In genomic region chr2:36461039-36461681, GRCh38 we compare ENCODE assay signal across 9 cellular contexts.
DNase-seq lines count a peak whose midpoint lies in the region; ATAC-seq and TF ChIP-seq lines count a peak whose summit lies in the region.
"Had no signal": no experiment of that assay in that cellular context is flagged by ENCODE, and none has a peak within 500 bp of the region (broad histone marks: within the 10 kb centered on the region; RNA-seq: fewer than 3 reads in every experiment).

No MANE protein-coding gene starts in this region.

- H3K4me3 ChIP-seq in neuronal stem cell (ENCODE audit: low read length in 2 of 2), result no peak overlapping the region

- no peak overlapping the region for H3K4me3 Mint-ChIP-seq in activated naive CD8-positive, alpha-beta T cell treated with anti-CD3 and anti-CD28 coated beads, Interleukin-2, amount 10 ng/mL, durations not matched to agents 7 days and 5 days
- no peak overlapping the region for H3K4me3 Mint-ChIP-seq in activated naive CD8-positive, alpha-beta T cell treated with anti-CD3 and anti-CD28 coated beads for 36 hours
- H3K4me3 Mint-ChIP-seq: activated naive CD8-positive, alpha-beta T cell had no signal

- H2BK120ac ChIP-seq in neuronal stem cell (ENCODE audit: low read depth, low read length), result no peak overlapping the region

- no peaks in the 10 kb centered on the region for H3K27me3 Mint-ChIP-seq in activated naive CD8-positive, alpha-beta T cell treated with anti-CD3 and anti-CD28 coated beads, Interleukin-2, amount 10 ng/mL, durations not matched to agents 7 days and 5 days
- no peaks in the 10 kb centered on the region for H3K27me3 Mint-ChIP-seq in activated naive CD8-positive, alpha-beta T cell treated with anti-CD3 and anti-CD28 coated beads for 36 hours
- H3K27me3 Mint-ChIP-seq: activated naive CD8-positive, alpha-beta T cell had no signal

- no peak overlapping the region for H4K8ac ChIP-seq in neuronal stem cell (ENCODE audit: low read depth, low read length)

- no peaks in the 10 kb centered on the region for H3K27me3 ChIP-seq in neuronal stem cell (ENCODE audit: control insufficient read depth in 3 of 3, insufficient read depth in 3 of 3, low read depth in 1 of 3, low read length in 3 of 3)

- H2BK12ac ChIP-seq in neuronal stem cell (ENCODE audit: low read length), result no peak overlapping the region

- H3K27ac Mint-ChIP-seq in activated naive CD8-positive, alpha-beta T cell treated with anti-CD3 and anti-CD28 coated beads, Interleukin-2, amount 10 ng/mL, durations not matched to agents 7 days and 5 days, result no peak overlapping the region
- no peak overlapping the region for H3K27ac Mint-ChIP-seq in activated naive CD8-positive, alpha-beta T cell treated with anti-CD3 and anti-CD28 coated beads for 36 hours
- H3K27ac Mint-ChIP-seq: activated naive CD8-positive, alpha-beta T cell had no signal

- H3K9ac ChIP-seq in neuronal stem cell (ENCODE audit: low read depth, low read length, poor library complexity), result no peak overlapping the region

- no peaks in the 10 kb centered on the region for H3K36me3 Mint-ChIP-seq in activated naive CD8-positive, alpha-beta T cell treated with anti-CD3 and anti-CD28 coated beads, Interleukin-2, amount 10 ng/mL, durations not matched to agents 7 days and 5 days
- peaks cover 14% of the 10 kb centered on the region for H3K36me3 Mint-ChIP-seq in activated naive CD8-positive, alpha-beta T cell treated with anti-CD3 and anti-CD28 coated beads for 36 hours

- H3K14ac ChIP-seq in neuronal stem cell (ENCODE audit: low read length), result no peak overlapping the region

- peak overlapping the region; percentile 62 for H2AFZ ChIP-seq in neuronal stem cell (ENCODE audit: low read length)

- H3K79me1 ChIP-seq in neuronal stem cell (ENCODE audit: low read depth, low read length), result no peaks in the 10 kb centered on the region

- H3K4ac ChIP-seq in neuronal stem cell (ENCODE audit: low read length), result no peak overlapping the region

- peaks cover 3% of the 10 kb centered on the region for H3K4me1 Mint-ChIP-seq in activated naive CD8-positive, alpha-beta T cell treated with anti-CD3 and anti-CD28 coated beads, Interleukin-2, amount 10 ng/mL, durations not matched to agents 7 days and 5 days
- H3K4me1 Mint-ChIP-seq in activated naive CD8-positive, alpha-beta T cell treated with anti-CD3 and anti-CD28 coated beads for 36 hours, result no peaks in the 10 kb centered on the region

- H3K18ac ChIP-seq in neuronal stem cell (ENCODE audit: low read length), result no peak overlapping the region

- WGBS in neuronal stem cell (ENCODE audit: extremely low coverage in 2 of 2, insufficient read length in 2 of 2, insufficient replicate concordance in 1 of 2), 2 donors, result no CpG with 5 or more reads among the region's 4 CpGs

- no peak overlapping the region for H3K4me2 ChIP-seq in neuronal stem cell (ENCODE audit: insufficient read depth, low read length, poor library complexity, severe bottlenecking)

- peak; percentile 76 for ATAC-seq in activated naive CD8-positive, alpha-beta T cell treated with anti-CD3 and anti-CD28 coated beads, Interleukin-2, amount 10 ng/mL, durations not matched to agents 7 days and 5 days (ENCODE audit: low read depth)
- ATAC-seq in GM18505 (IDR thresholded peaks at IDR 0.05; ENCODE audit: unreplicated experiment), result no peak

- no peaks in the 10 kb centered on the region for H3K36me3 ChIP-seq in neuronal stem cell (replicated peaks in 1 of 2; ENCODE audit: control insufficient read depth in 2 of 2, insufficient read depth in 2 of 2, low read length in 2 of 2)

- H2BK5ac ChIP-seq in neuronal stem cell (ENCODE audit: low read length), result no peak overlapping the region

- DNase-seq in activated naive CD8-positive, alpha-beta T cell treated with anti-CD3 and anti-CD28 coated beads, Interleukin-2, amount 10 ng/mL, durations not matched to agents 7 days and 5 days, result no peak
- DNase-seq in activated naive CD8-positive, alpha-beta T cell treated with anti-CD3 and anti-CD28 coated beads for 36 hours, result no peak
- DNase-seq in HPDE6-E6E7 (ENCODE audit: extremely low spot score), result peak; percentile 67
- DNase-seq in dedifferentiated amniotic fluid mesenchymal stem cell (ENCODE audit: extremely low spot score), result peak; percentile 73
- peak; percentile 4 for DNase-seq in neuronal stem cell (ENCODE audit: low spot score)
- no peak for DNase-seq in germinal center (ENCODE audit: low spot score)
- DNase-seq in stimulated activated CD4-positive, alpha-beta T cell treated with anti-CD3 and anti-CD28 coated beads, Interleukin-2, amount 100 ng/mL, for 24 hours, result no peak

- H3K9me3 ChIP-seq in neuronal stem cell (replicated peaks in 1 of 2; ENCODE audit: control insufficient read depth in 2 of 2, insufficient read depth in 1 of 2, low read depth in 1 of 2, low read length in 2 of 2), result no peaks in the 10 kb centered on the region

- H3K23ac ChIP-seq in neuronal stem cell (ENCODE audit: low read depth, low read length, poor library complexity), result no peak overlapping the region

- TF ChIP-seq POLR2A in GM18505 (IDR thresholded peaks at IDR 0.05; ENCODE audit: borderline replicate concordance, extremely low read depth, insufficient read depth, insufficient read length), result no peak

- no peak overlapping the region for H4K91ac ChIP-seq in neuronal stem cell (ENCODE audit: low read depth, low read length, poor library complexity)

- no peak overlapping the region for H2BK15ac ChIP-seq in neuronal stem cell (ENCODE audit: low read length)

- no peaks in the 10 kb centered on the region for H3K9me3 Mint-ChIP-seq in activated naive CD8-positive, alpha-beta T cell treated with anti-CD3 and anti-CD28 coated beads, Interleukin-2, amount 10 ng/mL, durations not matched to agents 7 days and 5 days
- H3K9me3 Mint-ChIP-seq in activated naive CD8-positive, alpha-beta T cell treated with anti-CD3 and anti-CD28 coated beads for 36 hours, result no peaks in the 10 kb centered on the region

- POLR2A ChIA-PET in activated naive CD8-positive, alpha-beta T cell treated with anti-CD3 and anti-CD28 coated beads, Interleukin-2, amount 10 ng/mL, durations not matched to agents 7 days and 5 days (lab: Charles Lee), result no interaction called here

- H3K27ac ChIP-seq in neuronal stem cell (replicated peaks; ENCODE audit: low read length), result peak overlapping the region; percentile 78

- H2AK5ac ChIP-seq in neuronal stem cell (ENCODE audit: low read depth, low read length), result no peak overlapping the region

- H3K4me1 ChIP-seq in neuronal stem cell (ENCODE audit: control insufficient read depth in 2 of 2, insufficient read depth in 1 of 2, low read depth in 1 of 2, low read length in 2 of 2), result peaks cover 7 to 17% of the 10 kb centered on the region in 2 donors

Comparison
In these comparisons a context has a peak if more than half of its experiments do, and no peak if none do; other contexts are left out.
1. DNase-seq: peak in HPDE6-E6E7 (single experiment), dedifferentiated amniotic fluid mesenchymal stem cell (single experiment) and neuronal stem cell (single experiment); none in activated naive CD8-positive, alpha-beta T cell treated with anti-CD3 and anti-CD28 coated beads, Interleukin-2, amount 10 ng/mL, durations not matched to agents 7 days and 5 days (single experiment), activated naive CD8-positive, alpha-beta T cell treated with anti-CD3 and anti-CD28 coated beads for 36 hours (single experiment), germinal center (single experiment) and stimulated activated CD4-positive, alpha-beta T cell treated with anti-CD3 and anti-CD28 coated beads, Interleukin-2, amount 100 ng/mL, for 24 hours (0 of 2).